Comparison of ENCODE assay signal across 1 cellular context in the genomic region with DNA sequence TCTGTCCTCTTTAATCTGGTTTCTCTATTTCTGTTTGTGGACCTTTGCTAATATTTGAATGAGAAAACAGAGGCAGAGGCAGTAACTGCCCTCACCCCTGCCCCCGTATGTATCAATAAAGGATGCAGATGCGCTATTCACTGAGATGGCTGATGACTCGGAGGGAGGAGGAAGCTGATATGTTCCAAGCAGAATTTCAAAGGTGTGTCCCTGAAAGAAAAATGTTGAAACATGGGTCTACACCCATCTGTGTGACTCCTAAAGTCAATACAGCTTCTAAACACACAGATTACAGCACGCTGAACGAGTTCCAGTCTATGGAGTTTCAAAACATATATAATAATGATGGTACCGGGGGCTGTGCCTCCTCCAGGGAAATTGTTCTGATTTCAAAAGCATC.
TF ChIP-seq lines count a peak whose summit lies in the region.

No MANE protein-coding gene starts in this region.

TF ChIP-seq in endothelial cell of umbilical vein, 7 proteins besides CTCF, POLR2A, EP300 and RAD21:
- TF ChIP-seq FOS (IDR thresholded peaks at IDR 0.05; ENCODE audit: borderline replicate concordance, insufficient read depth, low read length) = peak; percentile 33
- no peak for TF ChIP-seq GATA2 (IDR thresholded peaks at IDR 0.05; ENCODE audit: insufficient read depth, insufficient read length, low read depth, low read length)
